In the genomic region with DNA sequence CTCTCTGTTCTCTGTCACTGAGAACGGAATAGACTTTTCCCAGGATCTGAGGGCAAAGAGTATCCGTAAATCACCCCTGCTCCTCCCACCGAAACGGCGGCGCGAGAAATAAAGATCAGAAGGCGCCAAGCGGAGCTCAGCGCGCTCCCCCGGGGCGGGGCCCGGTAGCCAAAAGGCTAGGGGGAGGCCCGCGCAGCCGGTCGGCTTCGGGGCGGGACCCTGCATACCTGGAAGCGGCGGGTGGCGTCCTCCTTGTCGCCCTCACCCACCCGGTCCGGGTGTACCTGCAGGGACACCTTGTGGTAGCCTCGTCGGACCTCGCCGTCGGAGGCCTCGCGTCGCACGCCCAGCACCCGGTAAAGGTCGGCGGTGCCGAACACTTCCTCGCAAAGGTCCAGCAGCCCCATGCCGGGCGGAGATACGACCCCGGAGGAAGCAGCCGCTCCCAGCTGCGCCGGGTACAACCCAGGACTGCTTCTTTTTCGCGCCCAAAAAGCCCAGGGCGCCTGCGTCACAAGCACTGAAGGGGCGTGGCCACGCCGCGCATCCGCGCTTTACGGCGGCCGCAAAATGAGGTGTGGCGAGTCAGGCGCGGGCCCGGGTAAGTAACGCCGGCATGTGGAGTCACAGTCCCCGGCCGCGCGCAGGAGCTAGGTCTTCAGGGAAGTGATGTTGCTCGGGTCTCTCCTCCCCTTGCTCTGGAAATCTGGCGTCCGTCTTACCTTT, we compare ENCODE assay signal across 8 cellular contexts. TPM values are rescaled to one million over a fixed set of nuclear protein-coding genes. Genes with fewer than 3 reads are reported as not detected.
A peak's percentile ranks its signal among the peaks of the same experiment; 100 is the strongest.
DNase-seq lines count a peak whose midpoint lies in the region; ATAC-seq, FAIRE-seq and TF ChIP-seq lines count a peak whose summit lies in the region.

A gene with protein sequence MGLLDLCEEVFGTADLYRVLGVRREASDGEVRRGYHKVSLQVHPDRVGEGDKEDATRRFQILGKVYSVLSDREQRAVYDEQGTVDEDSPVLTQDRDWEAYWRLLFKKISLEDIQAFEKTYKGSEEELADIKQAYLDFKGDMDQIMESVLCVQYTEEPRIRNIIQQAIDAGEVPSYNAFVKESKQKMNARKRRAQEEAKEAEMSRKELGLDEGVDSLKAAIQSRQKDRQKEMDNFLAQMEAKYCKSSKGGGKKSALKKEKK (minus strand): TSS at position 473 of the 726 bp plus-strand sequence. CDS start 66 bp downstream, at position 407.

- DNase-seq in DND-41 (peak; percentile 98), RCC 7860 (ENCODE audit: low spot score) (peak; percentile 90), activated T-helper 1 cell treated with Interleukin-2 at 50 U/mL for 16 hours (ENCODE audit: low read depth) (peak; percentile 94), fibroblast of gingiva (ENCODE audit: low read depth) (peak; percentile 92)
- DNase-seq in naive thymus-derived CD4-positive, alpha-beta T cell, result peak; percentile 93 to 98 (median 96)
- DNase-seq in stimulated activated naive B cell treated with anti-CD40 and anti-IgM and Interleukin-4, amounts not matched to agents 10 μg/mL and 1 μg/mL and 100 μg/mL, for 72 hours, result peak; percentile 96

- intact Hi-C loops in naive thymus-derived CD4-positive, alpha-beta T cell (cut with micrococcal nuclease), result loop anchor here (1.0 to 10.0 kb wide), 12 partner anchors 79 to 928 kb away; partner anchors contain the start of genes P4HA1 (in 2 of the 2), SEC24C (in 2 of the 2), CFAP70 (in 1 of the 2) and ECD (in 1 of the 2)

- H3K4me1 Mint-ChIP-seq in naive thymus-derived CD4-positive, alpha-beta T cell, result peaks cover 30 to 69% (median 55%) of the 10 kb centered on the region in 7 donors
- H3K4me1 Mint-ChIP-seq in stimulated activated naive B cell treated with anti-CD40 and anti-IgM and Interleukin-4, amounts not matched to agents 10 μg/mL and 1 μg/mL and 100 μg/mL, for 72 hours, result peaks cover 24 to 66% of the 10 kb centered on the region in 2 donors

- H3K9me3 Mint-ChIP-seq in naive thymus-derived CD4-positive, alpha-beta T cell, result no peaks in the 10 kb centered on the region
- H3K9me3 Mint-ChIP-seq in stimulated activated naive B cell treated with anti-CD40 and anti-IgM and Interleukin-4, amounts not matched to agents 10 μg/mL and 1 μg/mL and 100 μg/mL, for 72 hours, result no peaks in the 10 kb centered on the region

- peak within 1 kb of the TSS; percentile 78 to 79 for H3K4me3 ChIP-seq in DND-41 (ENCODE audit: low read depth in 1 of 2, low read length in 2 of 2)
- peak within 1 kb of the TSS; percentile 71 for H3K4me3 ChIP-seq in naive thymus-derived CD4-positive, alpha-beta T cell (ENCODE audit: low read length)

- H3K79me2 ChIP-seq in DND-41 (ENCODE audit: insufficient read depth, low read length), result peaks cover 89% of the 10 kb centered on the region

- peak within 1 kb of the TSS; percentile 91 to 98 (median 96) for H3K27ac Mint-ChIP-seq in naive thymus-derived CD4-positive, alpha-beta T cell
- H3K27ac Mint-ChIP-seq in stimulated activated naive B cell treated with anti-CD40 and anti-IgM and Interleukin-4, amounts not matched to agents 10 μg/mL and 1 μg/mL and 100 μg/mL, for 72 hours, result peak within 1 kb of the TSS; percentile 99

- H3K27me3 ChIP-seq in DND-41 (ENCODE audit: insufficient read depth, low read length, poor library complexity), result no peaks in the 10 kb centered on the region
- no peaks in the 10 kb centered on the region for H3K27me3 ChIP-seq in naive thymus-derived CD4-positive, alpha-beta T cell (ENCODE audit: control insufficient read depth in 2 of 2, insufficient read depth in 2 of 2, low read length in 2 of 2)

- ATAC-seq in DND-41 (ENCODE audit: insufficient read depth, low read depth), result peak; percentile 86
- ATAC-seq in GM21786 (IDR thresholded peaks at IDR 0.05; ENCODE audit: unreplicated experiment), result peak; percentile 84
- ATAC-seq in naive thymus-derived CD4-positive, alpha-beta T cell, result peak; percentile 95
- ATAC-seq in stimulated activated naive B cell treated with anti-CD40 and anti-IgM and Interleukin-4, amounts not matched to agents 10 μg/mL and 1 μg/mL and 100 μg/mL, for 72 hours (replicated peaks), result peak; percentile 90 to 91

- POLR2A ChIA-PET in naive thymus-derived CD4-positive, alpha-beta T cell (lab: Charles Lee), result interaction anchor here (0.5 to 2.6 kb wide), 17 partner anchors 9 to 1963 kb away, joined by 3 to 13 read pairs (median 3); partner anchors contain the start of genes CFAP70, ECD, FAM149B1 and PPP3CB

- H3K9me3 ChIP-seq in DND-41 (ENCODE audit: insufficient read depth, low read length, severe bottlenecking) (no peaks in the 10 kb centered on the region), KOPT-K1 (ENCODE audit: insufficient read depth, low read length, poor library complexity, severe bottlenecking) (no peaks in the 10 kb centered on the region)
- no peaks in the 10 kb centered on the region for H3K9me3 ChIP-seq in naive thymus-derived CD4-positive, alpha-beta T cell (ENCODE audit: control insufficient read depth in 2 of 3, low read length in 3 of 3)

- peaks cover 15% of the 10 kb centered on the region; the same call in 1 of the 2 replicates for H4K20me1 ChIP-seq in DND-41 (ENCODE audit: insufficient read depth, low read length)

- peak; percentile 14 for FAIRE-seq in RCC 7860 (lab: Jason Lieb, UNC)

- H3K36me3 ChIP-seq in DND-41 (ENCODE audit: insufficient read depth, low read length) (peaks cover 76% of the 10 kb centered on the region), KOPT-K1 (ENCODE audit: insufficient read depth, low read length) (peaks cover 78% of the 10 kb centered on the region)
- peaks cover 8 to 17% (median 9%) of the 10 kb centered on the region in 3 experiments for H3K36me3 ChIP-seq in naive thymus-derived CD4-positive, alpha-beta T cell (ENCODE audit: control insufficient read depth in 2 of 3, insufficient read depth in 3 of 3, low read length in 3 of 3)

- H3K36me3 Mint-ChIP-seq in naive thymus-derived CD4-positive, alpha-beta T cell, result peaks cover 8 to 39% (median 16%) of the 10 kb centered on the region in 5 donors
- peaks cover 38 to 60% of the 10 kb centered on the region in 2 donors for H3K36me3 Mint-ChIP-seq in stimulated activated naive B cell treated with anti-CD40 and anti-IgM and Interleukin-4, amounts not matched to agents 10 μg/mL and 1 μg/mL and 100 μg/mL, for 72 hours

- H3K27ac ChIP-seq in DND-41 (ENCODE audit: low read length) (peak within 1 kb of the TSS; percentile 97), KOPT-K1 (ENCODE audit: low read depth, low read length, poor library complexity, severe bottlenecking) (peak within 1 kb of the TSS; percentile 93)
- H3K27ac ChIP-seq in naive thymus-derived CD4-positive, alpha-beta T cell (ENCODE audit: low read depth, low read length), result peak within 1 kb of the TSS; percentile 86

- H3K4me1 ChIP-seq in DND-41 (ENCODE audit: insufficient read depth, low read length), result peaks cover 67% of the 10 kb centered on the region
- peaks cover 27 to 37% of the 10 kb centered on the region in 2 donors for H3K4me1 ChIP-seq in naive thymus-derived CD4-positive, alpha-beta T cell (ENCODE audit: control insufficient read depth in 2 of 2, insufficient read depth in 2 of 2, low read length in 2 of 2)

- TF ChIP-seq CTCF in DND-41 (IDR thresholded peaks at IDR 0.05; ENCODE audit: borderline replicate concordance, extremely low read depth, low read length, poor library complexity, severe bottlenecking), result no peak

- H3K4me2 ChIP-seq in DND-41 (ENCODE audit: insufficient read depth, low read length), result peak within 1 kb of the TSS; percentile 62

- H3K9ac ChIP-seq in DND-41 (ENCODE audit: low read depth, low read length), result peak within 1 kb of the TSS; percentile 94

- H3K27me3 Mint-ChIP-seq in naive thymus-derived CD4-positive, alpha-beta T cell, result no peaks in the 10 kb centered on the region
- H3K27me3 Mint-ChIP-seq in stimulated activated naive B cell treated with anti-CD40 and anti-IgM and Interleukin-4, amounts not matched to agents 10 μg/mL and 1 μg/mL and 100 μg/mL, for 72 hours, result no peaks in the 10 kb centered on the region

- CTCF ChIA-PET in naive thymus-derived CD4-positive, alpha-beta T cell (lab: Charles Lee), result interaction anchor here (0.5 to 0.8 kb wide), 2 partner anchors 83 to 151 kb away, joined by 3 read pairs; no protein-coding TSS in a partner anchor

- H3K4me3 Mint-ChIP-seq in naive thymus-derived CD4-positive, alpha-beta T cell, result peak within 1 kb of the TSS; percentile 92 to 100 (median 97)
- peak within 1 kb of the TSS; percentile 97 to 98 for H3K4me3 Mint-ChIP-seq in stimulated activated naive B cell treated with anti-CD40 and anti-IgM and Interleukin-4, amounts not matched to agents 10 μg/mL and 1 μg/mL and 100 μg/mL, for 72 hours

- H2AFZ ChIP-seq in DND-41 (ENCODE audit: low read depth, low read length), result peak within 1 kb of the TSS; percentile 98

RNA-seq across cellular contexts. Expression of the gene that starts here (rescaled TPM):
- 10 to 100 TPM; 14.5 to 47.7 (median 26.8) TPM for total RNA-seq in naive thymus-derived CD4-positive, alpha-beta T cell
- polyA plus RNA-seq in naive thymus-derived CD4-positive, alpha-beta T cell, result 10 to 100 TPM; 31.2 to 33.8 TPM

Comparison
In these comparisons a context has a peak if more than half of its experiments do, and no peak if none do; other contexts are left out.
1. Peak in every context shown above with its lines: DNase-seq, ATAC-seq, H3K4me3 ChIP-seq and H3K27ac ChIP-seq.